8 cellular contexts compared by ENCODE assay signal in the genomic region with DNA sequence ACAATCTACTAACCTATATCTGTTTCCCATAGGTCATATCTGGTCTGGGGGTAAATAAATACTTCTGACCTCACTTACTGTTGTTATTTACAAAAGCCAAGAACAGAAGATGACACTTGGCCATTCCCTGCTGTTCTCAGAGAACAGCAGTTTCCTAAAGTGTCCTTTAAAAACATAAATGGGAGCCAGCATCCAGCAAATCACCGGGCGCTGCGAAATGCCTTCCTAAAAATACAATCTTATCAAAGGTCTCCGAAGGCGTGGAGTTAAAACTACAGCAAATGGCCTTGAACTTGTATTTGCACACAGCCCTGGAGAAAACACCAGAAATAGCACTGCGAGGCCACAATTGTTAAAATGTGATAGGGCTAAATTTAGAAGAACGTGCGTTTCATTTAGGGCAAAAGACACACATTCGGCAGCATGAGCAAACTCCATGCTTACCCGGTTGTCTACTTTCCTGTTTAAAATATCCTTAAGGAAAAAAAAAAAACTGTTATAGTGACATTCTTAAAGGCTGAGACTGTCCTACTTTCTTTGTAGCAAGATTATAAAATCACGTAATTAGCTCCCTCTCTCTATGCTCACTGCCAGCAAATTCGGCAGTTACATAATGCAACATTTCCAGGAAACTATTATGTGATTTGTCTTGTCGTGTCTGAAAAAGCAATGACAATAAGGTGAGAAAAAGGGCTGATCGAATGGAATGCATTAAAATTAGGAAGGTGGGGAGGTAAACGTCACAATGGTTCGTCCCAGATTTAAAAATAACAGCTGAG. TPM values are rescaled to one million over a fixed set of nuclear protein-coding genes. Genes with fewer than 3 reads are reported as not detected.
DNase-seq lines count a peak whose midpoint lies in the region; ATAC-seq and TF ChIP-seq lines count a peak whose summit lies in the region.

No MANE protein-coding gene starts in this region.

- no peaks in the 10 kb centered on the region for H3K36me3 ChIP-seq in HUES48 (ENCODE audit: control insufficient read depth, insufficient read depth, low read length)

- peak overlapping the region; percentile 88 for H3K4me3 ChIP-seq in AG10803 (ENCODE audit: low read length)
- H3K4me3 ChIP-seq in HUES48 (ENCODE audit: low read depth, low read length), result peak overlapping the region; percentile 83
- peak overlapping the region; percentile 53 for H3K4me3 ChIP-seq in iPS-11a (ENCODE audit: low read depth, low read length)
- peak overlapping the region; percentile 76 for H3K4me3 ChIP-seq in skeletal muscle cell (ENCODE audit: low read depth, low read length)

- H3K27me3 ChIP-seq in HUES48 (ENCODE audit: control insufficient read depth, insufficient read depth, low read length), result peaks cover 59% of the 10 kb centered on the region

- 1 to 5% (median 2%) methylated on average over 16 of the region's 16 CpGs for WGBS in adipose tissue, 3 donors

- peak; percentile 62 for DNase-seq in AG10803 (ENCODE audit: low read depth)
- no peak for DNase-seq in skeletal muscle cell (ENCODE audit: low read depth)
- DNase-seq in H4 (ENCODE audit: low spot score), result no peak

- ATAC-seq in GM18873 (IDR thresholded peaks at IDR 0.05; ENCODE audit: low FRiP score, unreplicated experiment) (no peak), HG03139 (IDR thresholded peaks at IDR 0.05; ENCODE audit: unreplicated experiment) (no peak)

- no peak for TF ChIP-seq CTCF in AG10803 (conservative IDR thresholded peaks at IDR 0.05; ENCODE audit: low read length)

- no peaks in the 10 kb centered on the region for H3K9me3 ChIP-seq in HUES48 (ENCODE audit: control insufficient read depth, insufficient read depth, low read length)

- no peak overlapping the region for H3K27ac ChIP-seq in HUES48 (ENCODE audit: low read depth, low read length)
- H3K27ac ChIP-seq in adipose tissue (ENCODE audit: low read depth, low read length), result peak overlapping the region; percentile 100

- H3K9ac ChIP-seq in HUES48 (ENCODE audit: low read depth, low read length), result no peak overlapping the region

- H3K4me1 ChIP-seq in HUES48 (ENCODE audit: control insufficient read depth, insufficient read depth, low read length), result peaks cover 22% of the 10 kb centered on the region

RNA-seq across cellular contexts. Expression of a gene that starts 1.5 kb away (rescaled TPM):
- 100 to 1,000 TPM in 2 of 3 donors, 10 to 100 TPM in 1; 16.3 to 273 (median 153) TPM for polyA plus RNA-seq in adipose tissue
- 7.5 and 13.4 TPM in 2 replicates for total RNA-seq in H4 (2014; rRNA removed; shearing (Covaris generic))
